In the genomic region with DNA sequence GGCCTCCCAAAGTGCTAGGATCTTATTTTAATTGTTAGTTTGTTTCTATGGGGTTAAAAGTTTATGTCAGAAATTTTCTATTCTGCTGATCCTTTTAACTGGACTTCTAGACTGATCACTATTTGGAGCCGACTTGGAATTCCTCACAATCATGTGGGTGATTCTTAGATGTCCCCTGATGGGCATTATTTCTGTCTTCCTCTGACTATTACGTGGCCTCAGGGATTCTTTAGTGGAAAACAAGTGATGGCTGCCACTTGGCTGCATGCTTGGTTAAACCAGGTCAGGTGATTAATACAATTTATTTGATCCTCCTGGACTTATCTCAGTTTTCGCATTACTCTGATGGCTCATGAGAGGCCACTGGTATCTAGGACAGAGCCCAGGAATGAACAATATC, we compare ENCODE assay signal across 9 cellular contexts. TPM values are rescaled to one million over a fixed set of nuclear protein-coding genes. Genes with fewer than 3 reads are reported as not detected.
"Had no signal": no experiment of that assay in that cellular context is flagged by ENCODE, and none has a peak within 500 bp of the region (broad histone marks: within the 10 kb centered on the region; RNA-seq: fewer than 3 reads in every experiment).

No MANE protein-coding gene starts in this region.

- H3K9me3 ChIP-seq: HAP-1 had no signal

- ATAC-seq: HCT116, HepG2 had no signal

- DNase-seq: GM23248, GOT3, H7, HFFc6 had no signal

- H3K27ac ChIP-seq: GM23248, HL-60 had no signal

- H3K4me1 ChIP-seq: HAP-1 had no signal

- FAIRE-seq: HepG2 had no signal

- H3K36me3 ChIP-seq: HAP-1 had no signal

- H3K4me3 ChIP-seq: GM23248, HAP-1 had no signal

RNA-seq across cellular contexts. Expression of a gene that starts 32.2 kb away (rescaled TPM):
- total RNA-seq: H4, H7, HepG2, HFFc6 had no signal
